In the genomic region with DNA sequence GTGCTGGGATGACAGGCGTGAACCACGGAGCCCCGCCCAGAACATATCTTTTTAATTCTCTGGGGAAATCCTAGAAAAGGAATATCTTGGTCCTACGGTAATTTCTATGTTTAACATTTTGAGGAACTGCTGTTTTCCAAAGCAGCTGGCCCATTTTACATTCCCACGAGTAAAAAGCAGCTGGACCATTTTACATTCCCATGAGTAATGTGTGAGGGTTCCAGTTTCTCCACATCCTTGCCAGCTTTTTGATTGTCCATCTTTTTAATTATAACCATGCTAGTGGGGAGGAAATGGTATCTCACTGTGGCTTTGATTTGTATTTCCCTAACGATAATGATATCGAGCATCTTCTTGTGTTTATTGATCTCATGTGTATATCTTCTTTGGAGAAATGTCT, we compare ENCODE assay signal across 19 cellular contexts. TPM values are rescaled to one million over a fixed set of nuclear protein-coding genes. Genes with fewer than 3 reads are reported as not detected.
A peak's percentile ranks its signal among the peaks of the same experiment; 100 is the strongest.
DNase-seq lines count a peak whose midpoint lies in the region; ATAC-seq, FAIRE-seq and TF ChIP-seq lines count a peak whose summit lies in the region.
"Had no signal": no experiment of that assay in that cellular context is flagged by ENCODE, and none has a peak within 500 bp of the region (broad histone marks: within the 10 kb centered on the region; RNA-seq: fewer than 3 reads in every experiment).

No MANE protein-coding gene starts in this region.

- H3K9me1 ChIP-seq in endothelial cell of umbilical vein (replicated peaks; ENCODE audit: control insufficient read depth, extremely low read depth, insufficient read depth, low read length): no peaks in the 10 kb centered on the region

- no peak for ATAC-seq in HG03342 (IDR thresholded peaks at IDR 0.05; ENCODE audit: unreplicated experiment)
- ATAC-seq: HCT116, HepG2 had no signal

- H3K9ac ChIP-seq in endothelial cell of umbilical vein (replicated peaks; ENCODE audit: extremely low read depth, insufficient read depth, low read length): no peak overlapping the region
- H3K9ac ChIP-seq: GM23248 had no signal

- TF ChIP-seq POLR2A in endothelial cell of umbilical vein (IDR thresholded peaks at IDR 0.05; ENCODE audit: low read depth, low read length) (no peak), spleen (IDR thresholded peaks at IDR 0.05) (no peak)

- no peaks in the 10 kb centered on the region for H3K79me2 ChIP-seq in endothelial cell of umbilical vein (ENCODE audit: control insufficient read depth, insufficient read depth, low read length)

- H3K27ac ChIP-seq in HEK293 (ENCODE audit: extremely low read depth, low read depth, low read length) (no peak overlapping the region), endothelial cell of umbilical vein (ENCODE audit: insufficient read depth, low read depth, low read length) (peak overlapping the region; percentile 79), spleen (peak overlapping the region in 7 of 8 donors; percentile 65 to 74 (median 68))
- H3K27ac ChIP-seq: C4-2B, GM23248 had no signal

- no peak overlapping the region for H2AFZ ChIP-seq in endothelial cell of umbilical vein (ENCODE audit: low read depth, low read length)
- H2AFZ ChIP-seq: GM23248 had no signal

- intact Hi-C loops in endothelial cell of umbilical vein (cut with micrococcal nuclease): loop anchor here (1.0 to 2.0 kb wide), 3 partner anchors 16 to 73 kb away; partner anchors contain the start of gene P2RX7
- intact Hi-C loops in spleen (cut with DNase I; ENCODE audit: low total_unique reads): no loop called here

- no peak overlapping the region for H3K4me2 ChIP-seq in endothelial cell of umbilical vein (ENCODE audit: insufficient read depth, low read length)

- CTCF ChIA-PET in HEK293 (lab: Yijun Ruan, JAX) (interaction anchor here (0.6 kb wide), 1 partner anchor 143 kb away, joined by 4 read pairs; no protein-coding TSS in a partner anchor), endothelial cell of umbilical vein (lab: Charles Lee) (interaction anchor here (0.5 to 1.6 kb wide), 4 partner anchors 9 to 76 kb away, joined by 3 to 4 read pairs (median 3); no protein-coding TSS in a partner anchor)

- H3K9me3 ChIP-seq in HEK293 (ENCODE audit: control insufficient read depth, insufficient read depth, low read depth, low read length) (no peaks in the 10 kb centered on the region), endothelial cell of umbilical vein (replicated peaks; ENCODE audit: control insufficient read depth, insufficient read depth, low read length) (no peaks in the 10 kb centered on the region), spleen (no peaks in the 10 kb centered on the region)
- H3K9me3 ChIP-seq: Caco-2 had no signal

- no peaks in the 10 kb centered on the region for H4K20me1 ChIP-seq in endothelial cell of umbilical vein (replicated peaks; ENCODE audit: control insufficient read depth, extremely low read depth, insufficient read depth, low read length)

- H3K27me3 ChIP-seq in endothelial cell of umbilical vein (ENCODE audit: control insufficient read depth in 2 of 2, insufficient read depth in 2 of 2, low read length in 2 of 2) (no peaks in the 10 kb centered on the region), spleen (replicated peaks in 1 of 7) (no peaks in the 10 kb centered on the region)

- H3K4me3 ChIP-seq in AG10803 (ENCODE audit: low read length) (no peak overlapping the region), HEK293 (ENCODE audit: low read depth, low read length) (no peak overlapping the region), endothelial cell of umbilical vein (replicated peaks in 1 of 3; ENCODE audit: insufficient read depth in 1 of 3, low read depth in 1 of 3, low read length in 3 of 3) (no peak overlapping the region), spleen (no peak overlapping the region)
- H3K4me3 ChIP-seq: GM23248 had no signal

- H3K36me3 ChIP-seq in HEK293 (ENCODE audit: control insufficient read depth in 2 of 2, insufficient read depth in 1 of 2, low read length in 2 of 2) (no peaks in the 10 kb centered on the region), endothelial cell of umbilical vein (ENCODE audit: control insufficient read depth in 2 of 2, extremely low read depth in 1 of 2, insufficient read depth in 2 of 2, low read length in 2 of 2) (no peaks in the 10 kb centered on the region), spleen (no peaks in the 10 kb centered on the region)

- no peak for TF ChIP-seq CTCF in AG10803 (conservative IDR thresholded peaks at IDR 0.05; ENCODE audit: low read length)
- TF ChIP-seq CTCF in HEK293 (tag by site-specific recombination; IDR thresholded peaks at IDR 0.05): no peak
- TF ChIP-seq CTCF in endothelial cell of umbilical vein (IDR thresholded peaks at IDR 0.05; ENCODE audit: extremely low read depth in 1 of 2, insufficient read depth in 1 of 2, low read depth in 1 of 2, low read length in 2 of 2): no peak
- no peak for TF ChIP-seq CTCF in spleen (IDR thresholded peaks at IDR 0.05 in 8 of 11, conservative IDR thresholded peaks at IDR 0.05 in 3 of 11)

- no TSS peak for BruUV-seq in endothelial cell of umbilical vein (replicated peaks; lab: Mats Ljungman, UMichigan)

- FAIRE-seq in endothelial cell of umbilical vein (lab: Jason Lieb, UNC): no peak
- FAIRE-seq: D721Med, GM12892, GM18507, H54, HepG2 had no signal

- DNase-seq in AG10803 (ENCODE audit: low read depth) (peak; percentile 25), endothelial cell of umbilical vein (ENCODE audit: low read depth, low spot score) (no peak), spleen (no peak), 8988T (no peak), foreskin melanocyte (no peak)
- DNase-seq: AML-193; Caco-2; CD4-positive, alpha-beta T cell; GDM1; GM23248 had no signal

- H3K4me1 ChIP-seq in HEK293 (ENCODE audit: control insufficient read depth, insufficient read depth, low read length): peaks cover 16% of the 10 kb centered on the region
- peaks cover 10% of the 10 kb centered on the region for H3K4me1 ChIP-seq in endothelial cell of umbilical vein (ENCODE audit: control insufficient read depth, extremely low read depth, insufficient read depth, low read length)
- peaks cover 0 to 20% (median 11%) of the 10 kb centered on the region in 6 donors for H3K4me1 ChIP-seq in spleen

- dilution Hi-C loops in endothelial cell of umbilical vein (cut with MboI; ENCODE audit: extremely low pct_ligation_motif_present, low sequenced_read_pairs): no loop called here

- WGBS in spleen, 5 donors: 67 to 80% (median 78%) methylated on average over 7 of the region's 7 CpGs

- POLR2A ChIA-PET in HEK293 (lab: Yijun Ruan, JAX) (no interaction called here), endothelial cell of umbilical vein (lab: Charles Lee) (interaction anchor here (0.7 kb wide), 1 partner anchor 74 kb away, joined by 3 read pairs; no protein-coding TSS in a partner anchor)

TF ChIP-seq in HEK293, 187 proteins besides CTCF, POLR2A, EP300 and RAD21 (continues in another document):
- TF ChIP-seq, protein P1, sequence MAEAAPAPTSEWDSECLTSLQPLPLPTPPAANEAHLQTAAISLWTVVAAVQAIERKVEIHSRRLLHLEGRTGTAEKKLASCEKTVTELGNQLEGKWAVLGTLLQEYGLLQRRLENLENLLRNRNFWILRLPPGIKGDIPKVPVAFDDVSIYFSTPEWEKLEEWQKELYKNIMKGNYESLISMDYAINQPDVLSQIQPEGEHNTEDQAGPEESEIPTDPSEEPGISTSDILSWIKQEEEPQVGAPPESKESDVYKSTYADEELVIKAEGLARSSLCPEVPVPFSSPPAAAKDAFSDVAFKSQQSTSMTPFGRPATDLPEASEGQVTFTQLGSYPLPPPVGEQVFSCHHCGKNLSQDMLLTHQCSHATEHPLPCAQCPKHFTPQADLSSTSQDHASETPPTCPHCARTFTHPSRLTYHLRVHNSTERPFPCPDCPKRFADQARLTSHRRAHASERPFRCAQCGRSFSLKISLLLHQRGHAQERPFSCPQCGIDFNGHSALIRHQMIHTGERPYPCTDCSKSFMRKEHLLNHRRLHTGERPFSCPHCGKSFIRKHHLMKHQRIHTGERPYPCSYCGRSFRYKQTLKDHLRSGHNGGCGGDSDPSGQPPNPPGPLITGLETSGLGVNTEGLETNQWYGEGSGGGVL (tag by site-specific recombination; IDR thresholded peaks at IDR 0.05): no peak
- TF ChIP-seq ZNF433 (tag by site-specific recombination; IDR thresholded peaks at IDR 0.05; ENCODE audit: low read depth) (no peak), BCL11A (tag by site-specific recombination; IDR thresholded peaks at IDR 0.05; ENCODE audit: low read depth) (no peak), ZNF777 (tag by site-specific recombination; IDR thresholded peaks at IDR 0.05; ENCODE audit: borderline replicate concordance) (no peak)

TF ChIP-seq in endothelial cell of umbilical vein, 7 proteins besides CTCF, POLR2A, EP300 and RAD21:
- TF ChIP-seq MYC (IDR thresholded peaks at IDR 0.05; ENCODE audit: low read depth, low read length): no peak
- no peak for TF ChIP-seq JUN (IDR thresholded peaks at IDR 0.05; ENCODE audit: borderline replicate concordance, insufficient read depth, insufficient read length, low read depth)
- TF ChIP-seq, protein P2, sequence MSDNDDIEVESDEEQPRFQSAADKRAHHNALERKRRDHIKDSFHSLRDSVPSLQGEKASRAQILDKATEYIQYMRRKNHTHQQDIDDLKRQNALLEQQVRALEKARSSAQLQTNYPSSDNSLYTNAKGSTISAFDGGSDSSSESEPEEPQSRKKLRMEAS (IDR thresholded peaks at IDR 0.05; ENCODE audit: insufficient read depth, insufficient read length): no peak
- no peak for TF ChIP-seq FOS (IDR thresholded peaks at IDR 0.05; ENCODE audit: borderline replicate concordance, insufficient read depth, low read length)
- TF ChIP-seq EZH2 (IDR thresholded peaks at IDR 0.05; ENCODE audit: borderline replicate concordance, low read depth, low read length, severe bottlenecking): no peak
- no peak for TF ChIP-seq GATA2 (IDR thresholded peaks at IDR 0.05; ENCODE audit: insufficient read depth, insufficient read length, low read depth, low read length)
- TF ChIP-seq POLR2AphosphoS5 (IDR thresholded peaks at IDR 0.05; ENCODE audit: insufficient read depth, low read depth, low read length): no peak
TF ChIP-seq in endothelial cell of umbilical vein: peak in this region for 0.

RNA-seq across cellular contexts. Expression of gene P2RX4, which starts 4.4 kb away (rescaled TPM):
- 72.8 and 116 TPM in 2 replicates for total RNA-seq in endothelial cell of umbilical vein
- 92.8 and 125 TPM in 2 replicates for polyA plus RNA-seq in endothelial cell of umbilical vein
- polyA plus RNA-seq in endothelial cell of umbilical vein (2011; cell fraction: cytosol; rRNA removed): 49.0 and 60.0 TPM in 2 replicates
- 42.4 and 55.1 TPM in 2 replicates for polyA plus RNA-seq in endothelial cell of umbilical vein (2011; cell fraction: nucleus; rRNA removed)
- 46.8 and 67.8 TPM in 2 replicates for polyA plus RNA-seq in endothelial cell of umbilical vein (2012)
- 66.4 and 76.3 TPM in 2 replicates for polyA minus RNA-seq in endothelial cell of umbilical vein
- 3.2 TPM for polyA minus RNA-seq in endothelial cell of umbilical vein (2011; cell fraction: cytosol; rRNA and poly(A)+ RNA removed)
- polyA minus RNA-seq in endothelial cell of umbilical vein (2011; cell fraction: nucleus; rRNA and poly(A)+ RNA removed): 18.1 and 19.1 TPM in 2 replicates
- 10 to 100 TPM; 27.8 to 97.9 (median 35.8) TPM for total RNA-seq in spleen
- polyA plus RNA-seq in spleen: 10 to 100 TPM; 12.0 to 21.5 (median 17.8) TPM
